23 cellular contexts compared by ENCODE assay signal in genomic region chr14:90601521-90601920, GRCh38.
"Had no signal": no experiment of that assay in that cellular context is flagged by ENCODE, and none has a peak within 500 bp of the region (broad histone marks: within the 10 kb centered on the region; RNA-seq: fewer than 3 reads in every experiment).

No MANE protein-coding gene starts in this region.

- H3K4me1 Mint-ChIP-seq: naive thymus-derived CD4-positive, alpha-beta T cell; stimulated activated memory B cell treated with anti-CD40 and anti-IgM and Interleukin-4, amounts not matched to agents 10 μg/mL and 1 μg/mL and 100 μg/mL, for 72 hours; stimulated activated naive CD8-positive, alpha-beta T cell treated with anti-CD3 and anti-CD28 coated beads, Interleukin-15, amount 100 ng/mL, for 72 hours had no signal

- H3K27ac Mint-ChIP-seq: naive thymus-derived CD4-positive, alpha-beta T cell; natural killer cell treated with Interleukin-12 subunit alpha and Interleukin-12 subunit beta and Interleukin-15 and Interleukin-18, amount 100 ng/mL, for 72 hours; stimulated activated memory B cell treated with anti-CD40 and anti-IgM and Interleukin-4, amounts not matched to agents 10 μg/mL and 1 μg/mL and 100 μg/mL, for 72 hours; stimulated activated naive CD8-positive, alpha-beta T cell treated with anti-CD3 and anti-CD28 coated beads, Interleukin-15, amount 100 ng/mL, for 72 hours; type B pancreatic cell had no signal

- H3K9me3 Mint-ChIP-seq: naive thymus-derived CD4-positive, alpha-beta T cell; natural killer cell treated with Interleukin-12 subunit alpha and Interleukin-12 subunit beta and Interleukin-15 and Interleukin-18, amount 100 ng/mL, for 72 hours; stimulated activated memory B cell treated with anti-CD40 and anti-IgM and Interleukin-4, amounts not matched to agents 10 μg/mL and 1 μg/mL and 100 μg/mL, for 72 hours; stimulated activated naive CD8-positive, alpha-beta T cell treated with anti-CD3 and anti-CD28 coated beads, Interleukin-15, amount 100 ng/mL, for 72 hours; type B pancreatic cell had no signal

- H3K4me3 ChIP-seq: lung, mucosa of descending colon, pancreas, prostate gland, spleen, tibial nerve, uterus had no signal

- H3K27me3 Mint-ChIP-seq: type B pancreatic cell had no signal

- H3K36me3 ChIP-seq: pancreas, prostate gland, spleen, tibial nerve, uterus had no signal

- ATAC-seq: left lobe of liver; mucosa of descending colon; naive thymus-derived CD4-positive, alpha-beta T cell; natural killer cell treated with Interleukin-12 subunit alpha and Interleukin-12 subunit beta and Interleukin-15 and Interleukin-18, amount 100 ng/mL, for 72 hours; pancreas; right cardiac atrium; stimulated activated memory B cell treated with anti-CD40 and anti-IgM and Interleukin-4, amounts not matched to agents 10 μg/mL and 1 μg/mL and 100 μg/mL, for 72 hours; stimulated activated naive CD8-positive, alpha-beta T cell treated with anti-CD3 and anti-CD28 coated beads, Interleukin-15, amount 100 ng/mL, for 72 hours had no signal

- DNase-seq: hippocampal formation; kidney glomerular epithelial cell; left cardiac atrium; mesendoderm; midbrain; mucosa of descending colon; naive thymus-derived CD4-positive, alpha-beta T cell; pancreas; retina; right cardiac atrium; small intestine; spleen; stimulated activated CD4-positive, alpha-beta T cell treated with anti-CD3 and anti-CD28 coated beads, Interleukin-4, amount 100 ng/mL, for 24 hours; stimulated activated naive CD4-positive, alpha-beta T cell treated with Interleukin-2 at 50 U/mL for 16 hours; stimulated activated naive CD8-positive, alpha-beta T cell treated with anti-CD3 and anti-CD28 coated beads, Interleukin-15, amount 100 ng/mL, for 72 hours; uterus had no signal

- H3K27ac ChIP-seq: pancreas, prostate gland, tibial nerve, uterus had no signal

- H3K36me3 Mint-ChIP-seq: naive thymus-derived CD4-positive, alpha-beta T cell; natural killer cell treated with Interleukin-12 subunit alpha and Interleukin-12 subunit beta and Interleukin-15 and Interleukin-18, amount 100 ng/mL, for 72 hours; stimulated activated memory B cell treated with anti-CD40 and anti-IgM and Interleukin-4, amounts not matched to agents 10 μg/mL and 1 μg/mL and 100 μg/mL, for 72 hours; type B pancreatic cell had no signal

- H3K27me3 ChIP-seq: pancreas, spleen, tibial nerve, uterus had no signal

- H3K9me3 ChIP-seq: mucosa of descending colon, pancreas, prostate gland, spleen, tibial nerve, uterus had no signal

- H3K4me3 Mint-ChIP-seq: naive thymus-derived CD4-positive, alpha-beta T cell; natural killer cell treated with Interleukin-12 subunit alpha and Interleukin-12 subunit beta and Interleukin-15 and Interleukin-18, amount 100 ng/mL, for 72 hours; stimulated activated memory B cell treated with anti-CD40 and anti-IgM and Interleukin-4, amounts not matched to agents 10 μg/mL and 1 μg/mL and 100 μg/mL, for 72 hours; stimulated activated naive CD8-positive, alpha-beta T cell treated with anti-CD3 and anti-CD28 coated beads, Interleukin-15, amount 100 ng/mL, for 72 hours; type B pancreatic cell had no signal

- H3K4me1 ChIP-seq: pancreas, prostate gland, spleen had no signal
